8 cellular contexts compared by ENCODE assay signal in genomic region chr3:38497026-38497425, GRCh38. TPM values are rescaled to one million over a fixed set of nuclear protein-coding genes. Genes with fewer than 3 reads are reported as not detected.
DNase-seq lines count a peak whose midpoint lies in the region; ATAC-seq and TF ChIP-seq lines count a peak whose summit lies in the region.

No MANE protein-coding gene starts in this region.

- H3K27ac Mint-ChIP-seq in naive B cell = peak overlapping the region in 4 of 6 donors; percentile 24 to 94 (median 70)

- peaks cover 0 to 8% of the 10 kb centered on the region in 2 donors for H3K36me3 Mint-ChIP-seq in naive B cell

- DNase-seq in cardiac fibroblast (ENCODE audit: low read depth in 2 of 2) = peak; percentile 33 to 41
- DNase-seq in naive B cell = no peak
- DNase-seq in stimulated activated CD4-positive, alpha-beta T cell treated with anti-CD3 and anti-CD28 coated beads, Interleukin-4, amount 100 ng/mL, for 24 hours = no peak
- DNase-seq in erythroblast (lab: John Stamatoyannopoulos, UW) = no peak
- DNase-seq in DMS79 (lab: John Stamatoyannopoulos, UW) = no peak
- no peak for DNase-seq in NCI-H1930 (lab: John Stamatoyannopoulos, UW)

- H3K4me3 ChIP-seq in BLaER1 treated with 17β-estradiol and CSF1 and Interleukin-3, amounts not matched to agents 10 nM and 100 nM = peak overlapping the region; percentile 68 to 85 (median 80)
- peak overlapping the region; percentile 80 to 82 for H3K4me3 ChIP-seq in cardiac fibroblast (replicated peaks in 1 of 2; ENCODE audit: low read depth in 2 of 2, low read length in 2 of 2)

- peaks cover 8 to 29% (median 17%) of the 10 kb centered on the region in 10 experiments for H3K4me1 ChIP-seq in BLaER1 treated with 17β-estradiol and CSF1 and Interleukin-3, amounts not matched to agents 10 nM and 100 nM

- H3K4me2 ChIP-seq in BLaER1 treated with 17β-estradiol and CSF1 and Interleukin-3, amounts not matched to agents 10 nM and 100 nM = peak overlapping the region; percentile 68 to 92 (median 85)

- TF ChIP-seq POLR2A in erythroblast (IDR thresholded peaks at IDR 0.05; ENCODE audit: low read length) = no peak

- H4K20me1 ChIP-seq in BLaER1 treated with 17β-estradiol and CSF1 and Interleukin-3, amounts not matched to agents 10 nM and 100 nM = peaks cover 0 to 7% (median 0%) of the 10 kb centered on the region in 11 experiments; a peak in 1 of 22 replicates

- peak overlapping the region in 10 of 11 experiments; percentile 78 to 91 (median 85); a peak in 19 of 22 replicates for H3K27ac ChIP-seq in BLaER1 treated with 17β-estradiol and CSF1 and Interleukin-3, amounts not matched to agents 10 nM and 100 nM
- peak overlapping the region; percentile 74 for H3K27ac ChIP-seq in KOPT-K1 (ENCODE audit: low read depth, low read length, poor library complexity, severe bottlenecking)

- H3K27me3 Mint-ChIP-seq in naive B cell = no peaks in the 10 kb centered on the region

- peak overlapping the region; percentile 77 to 91 (median 89) for H3K9ac ChIP-seq in BLaER1 treated with 17β-estradiol and CSF1 and Interleukin-3, amounts not matched to agents 10 nM and 100 nM

- H3K4me1 Mint-ChIP-seq in naive B cell = peaks cover 19 to 22% (median 19%) of the 10 kb centered on the region in 3 donors

- no peak for ATAC-seq in naive B cell (ENCODE audit: low read depth in 2 of 2)

- H3K27me3 ChIP-seq in BLaER1 treated with 17β-estradiol and CSF1 and Interleukin-3, amounts not matched to agents 10 nM and 100 nM = no peaks in the 10 kb centered on the region

- peak overlapping the region; percentile 98 to 100 (median 98) for H3K4me3 Mint-ChIP-seq in naive B cell

- H3K9me3 ChIP-seq in BLaER1 treated with 17β-estradiol and CSF1 and Interleukin-3, amounts not matched to agents 10 nM and 100 nM (replicated peaks in 1 of 11) = no peaks in the 10 kb centered on the region
- no peaks in the 10 kb centered on the region for H3K9me3 ChIP-seq in KOPT-K1 (ENCODE audit: insufficient read depth, low read length, poor library complexity, severe bottlenecking)

- no peak for TF ChIP-seq CTCF in cardiac fibroblast (IDR thresholded peaks at IDR 0.05; ENCODE audit: low read depth, low read length)

- H3K9me3 Mint-ChIP-seq in naive B cell = no peaks in the 10 kb centered on the region

- H3K36me3 ChIP-seq in BLaER1 treated with 17β-estradiol and CSF1 and Interleukin-3, amounts not matched to agents 10 nM and 100 nM = peaks cover 17 to 44% (median 29%) of the 10 kb centered on the region in 11 experiments
- H3K36me3 ChIP-seq in KOPT-K1 (ENCODE audit: insufficient read depth, low read length) = peaks cover 42% of the 10 kb centered on the region

RNA-seq across cellular contexts. Expression of gene EXOG, which starts 0.9 kb away (rescaled TPM):
- 10 to 100 TPM in 3 of 6 donors, 1 to 10 TPM in 3; 7.4 to 26.0 (median 10.5) TPM for polyA plus RNA-seq in naive B cell (ENCODE audit: low read depth in 6 of 6)

RNA-seq across cellular contexts. Expression of gene ACVR2B, which starts 43.3 kb away (rescaled TPM):
- polyA plus RNA-seq in naive B cell (ENCODE audit: low read depth in 6 of 6) = under 1 TPM in 5 of 6 donors, not detected in 1; 0.03 to 0.19 (median 0.05) TPM

Comparison
In these comparisons a context has a peak if more than half of its experiments do, and no peak if none do; other contexts are left out.
1. DNase-seq: peak in cardiac fibroblast (2 of 2); none in naive B cell (single experiment), stimulated activated CD4-positive, alpha-beta T cell treated with anti-CD3 and anti-CD28 coated beads, Interleukin-4, amount 100 ng/mL, for 24 hours (single experiment), erythroblast (0 of 2), DMS79 (single experiment) and NCI-H1930 (0 of 2).